Comparison of ENCODE assay signal across 1 cellular context in genomic region chr5:163841-164240, GRCh38.
TF ChIP-seq lines count a peak whose summit lies in the region.

No MANE protein-coding gene starts in this region.

TF ChIP-seq in WTC11, 78 proteins besides CTCF, POLR2A, EP300 and RAD21 (continued from another document):
- TF ChIP-seq ZNF532 (CRISPR knock-in tag; IDR thresholded peaks at IDR 0.05; ENCODE audit: borderline replicate concordance), result no peak
- TF ChIP-seq MXD4 (CRISPR knock-in tag; IDR thresholded peaks at IDR 0.05; ENCODE audit: borderline replicate concordance), result no peak
- TF ChIP-seq SMAD3 (CRISPR knock-in tag; IDR thresholded peaks at IDR 0.05; ENCODE audit: borderline replicate concordance), result no peak
- no peak for TF ChIP-seq ZNF121 (CRISPR knock-in tag; IDR thresholded peaks at IDR 0.05)
- TF ChIP-seq ZNF423 (CRISPR knock-in tag; IDR thresholded peaks at IDR 0.05), result no peak
